ENCODE assay signal across 13 cellular contexts in genomic region chr18:60182223-60182622, GRCh38.
DNase-seq lines count a peak whose midpoint lies in the region; TF ChIP-seq lines count a peak whose summit lies in the region.
"Had no signal": no experiment of that assay in that cellular context is flagged by ENCODE, and none has a peak within 500 bp of the region (broad histone marks: within the 10 kb centered on the region; RNA-seq: fewer than 3 reads in every experiment).

No MANE protein-coding gene starts in this region.

- H2AFZ ChIP-seq in GM23248 (0 out of 2 replicates have a peak overlapping the region, but pooled peaks have one; percentile 27), OCI-LY7 (ENCODE audit: low read length) (0 out of 2 replicates have a peak overlapping the region, but pooled peaks have one; percentile 1), neural progenitor cell (replicated peaks) (no peak overlapping the region)

- H3K9ac ChIP-seq in GM23248 (no peak overlapping the region), neural progenitor cell (no peak overlapping the region)
- H3K9ac ChIP-seq: BLaER1 had no signal

- DNase-seq in BE2C = peak; percentile 22
- no peak for DNase-seq in GM23248
- DNase-seq in OCI-LY7 (ENCODE audit: low spot score) = no peak
- no peak for DNase-seq in neural progenitor cell (ENCODE audit: low spot score)
- no peak for DNase-seq in NCI-H1417 (lab: John Stamatoyannopoulos, UW)
- DNase-seq in cerebellum (ENCODE audit: low spot score) = no peak
- DNase-seq: Caco-2; CD8-positive, alpha-beta memory T cell; GF-D8; H7; IMR-90 had no signal

- BruUV-seq in OCI-LY7 (replicated peaks; lab: Mats Ljungman, UMichigan) = no TSS peak

- in situ Hi-C loops in GM23248 (cut with MboI) = no loop called here

- no peak for TF ChIP-seq CTCF in BE2C (IDR thresholded peaks at IDR 0.05; ENCODE audit: low read depth, low read length)
- TF ChIP-seq CTCF in OCI-LY7 (conservative IDR thresholded peaks at IDR 0.05; ENCODE audit: low read length) = no peak
- no peak for TF ChIP-seq CTCF in neural progenitor cell (IDR thresholded peaks at IDR 0.05)

- H3K9me3 ChIP-seq in BE2C = no peaks in the 10 kb centered on the region
- H3K9me3 ChIP-seq in GM23248 (ENCODE audit: low read depth) = no peaks in the 10 kb centered on the region
- H3K9me3 ChIP-seq in OCI-LY7 (ENCODE audit: low read length) = no peaks in the 10 kb centered on the region
- no peaks in the 10 kb centered on the region for H3K9me3 ChIP-seq in neural progenitor cell (ENCODE audit: low read depth)
- H3K9me3 ChIP-seq: A549, Caco-2 had no signal

- H3K27ac ChIP-seq in GM23248 = no peak overlapping the region
- no peak overlapping the region for H3K27ac ChIP-seq in OCI-LY7 (ENCODE audit: low read depth, low read length, poor library complexity, severe bottlenecking)
- H3K27ac ChIP-seq in neural progenitor cell = no peak overlapping the region
- H3K27ac ChIP-seq: A549, BLaER1 had no signal

- intact Hi-C loops in OCI-LY7 (cut with micrococcal nuclease; ENCODE audit: unreplicated experiment) = no loop called here

- no peak overlapping the region for H3K4me2 ChIP-seq in GM23248 (ENCODE audit: unreplicated experiment)
- H3K4me2 ChIP-seq in OCI-LY7 (ENCODE audit: low read length) = no peak overlapping the region
- H3K4me2 ChIP-seq in neural progenitor cell = no peak overlapping the region
- H3K4me2 ChIP-seq: A549, BLaER1 had no signal

- peak overlapping the region; percentile 13 for H3K27ac Mint-ChIP-seq in neural progenitor cell
- H3K27ac Mint-ChIP-seq: CD8-positive, alpha-beta memory T cell had no signal

- H3K4me1 ChIP-seq in BE2C (no peaks in the 10 kb centered on the region), GM23248 (ENCODE audit: insufficient read depth) (no peaks in the 10 kb centered on the region), OCI-LY7 (ENCODE audit: insufficient read depth, low read length, poor library complexity, severe bottlenecking) (no peaks in the 10 kb centered on the region), neural progenitor cell (peaks cover 7% of the 10 kb centered on the region)
- H3K4me1 ChIP-seq: A549, BLaER1, Caco-2 had no signal

- no peaks in the 10 kb centered on the region for H3K36me3 Mint-ChIP-seq in neural progenitor cell
- H3K36me3 Mint-ChIP-seq: CD8-positive, alpha-beta memory T cell had no signal

- WGBS in GM23248 (ENCODE audit: low coverage in 1 of 2, low lambda C conversion rate in 2 of 2, missing lambda C conversion rate in 2 of 2), 2 experiments = 92 to 95% methylated on average over 1 of the region's 1 CpG

- no peaks in the 10 kb centered on the region for H3K4me1 Mint-ChIP-seq in neural progenitor cell
- H3K4me1 Mint-ChIP-seq: CD8-positive, alpha-beta memory T cell had no signal

- H3K27me3 ChIP-seq in BE2C = no peaks in the 10 kb centered on the region
- H3K27me3 ChIP-seq in GM23248 (replicated peaks; ENCODE audit: insufficient read depth) = no peaks in the 10 kb centered on the region
- H3K27me3 ChIP-seq in neural progenitor cell = no peaks in the 10 kb centered on the region
- H3K27me3 ChIP-seq: BLaER1 had no signal

- H4K20me1 ChIP-seq in GM23248 (ENCODE audit: insufficient read depth) (no peaks in the 10 kb centered on the region), OCI-LY7 (ENCODE audit: insufficient read depth, low read length) (no peaks in the 10 kb centered on the region), neural progenitor cell (ENCODE audit: low read depth) (no peaks in the 10 kb centered on the region)
- H4K20me1 ChIP-seq: BLaER1 had no signal

- H3K9me3 Mint-ChIP-seq in neural progenitor cell = no peaks in the 10 kb centered on the region

- peaks cover 3% of the 10 kb centered on the region for H3K27me3 Mint-ChIP-seq in neural progenitor cell (ENCODE audit: insufficient read depth, low read depth)
- H3K27me3 Mint-ChIP-seq: CD8-positive, alpha-beta memory T cell had no signal

- no peaks in the 10 kb centered on the region for H3K79me2 ChIP-seq in GM23248 (ENCODE audit: insufficient read depth)
- H3K79me2 ChIP-seq in OCI-LY7 (ENCODE audit: insufficient read depth, low read depth, low read length) = no peaks in the 10 kb centered on the region
- H3K79me2 ChIP-seq in neural progenitor cell (ENCODE audit: low read depth) = no peaks in the 10 kb centered on the region

- no peak overlapping the region for H3K4me3 Mint-ChIP-seq in neural progenitor cell
- H3K4me3 Mint-ChIP-seq: CD8-positive, alpha-beta memory T cell had no signal

- CTCF ChIA-PET in OCI-LY7 (lab: Charles Lee; ENCODE audit: unreplicated experiment) = no interaction called here

- H3F3A ChIP-seq in GM23248 (ENCODE audit: insufficient read depth) = no peaks in the 10 kb centered on the region
- H3F3A ChIP-seq in neural progenitor cell (ENCODE audit: low read depth) = no peaks in the 10 kb centered on the region

- no peaks in the 10 kb centered on the region for H3K36me3 ChIP-seq in BE2C
- no peaks in the 10 kb centered on the region for H3K36me3 ChIP-seq in GM23248 (ENCODE audit: low read depth)
- H3K36me3 ChIP-seq in OCI-LY7 (ENCODE audit: insufficient read depth, low read length) = no peaks in the 10 kb centered on the region
- no peaks in the 10 kb centered on the region for H3K36me3 ChIP-seq in neural progenitor cell
- H3K36me3 ChIP-seq: BLaER1 had no signal

- POLR2A ChIA-PET in OCI-LY7 (lab: Charles Lee) = interaction anchor here (0.7 to 1.0 kb wide), 2 partner anchors 73 to 187 kb away, joined by 3 read pairs; no protein-coding TSS in a partner anchor

- H3K9me2 ChIP-seq in GM23248 (ENCODE audit: insufficient read depth) (no peaks in the 10 kb centered on the region), OCI-LY7 (ENCODE audit: insufficient read depth, low read length) (no peaks in the 10 kb centered on the region)

- H3K4me3 ChIP-seq in BE2C (ENCODE audit: low read depth, low read length) (no peak overlapping the region), GM23248 (no peak overlapping the region), OCI-LY7 (ENCODE audit: low read depth, low read length, poor library complexity, severe bottlenecking) (no peak overlapping the region), neural progenitor cell (no peak overlapping the region)
- H3K4me3 ChIP-seq: A549, BLaER1 had no signal
